In the genomic region with DNA sequence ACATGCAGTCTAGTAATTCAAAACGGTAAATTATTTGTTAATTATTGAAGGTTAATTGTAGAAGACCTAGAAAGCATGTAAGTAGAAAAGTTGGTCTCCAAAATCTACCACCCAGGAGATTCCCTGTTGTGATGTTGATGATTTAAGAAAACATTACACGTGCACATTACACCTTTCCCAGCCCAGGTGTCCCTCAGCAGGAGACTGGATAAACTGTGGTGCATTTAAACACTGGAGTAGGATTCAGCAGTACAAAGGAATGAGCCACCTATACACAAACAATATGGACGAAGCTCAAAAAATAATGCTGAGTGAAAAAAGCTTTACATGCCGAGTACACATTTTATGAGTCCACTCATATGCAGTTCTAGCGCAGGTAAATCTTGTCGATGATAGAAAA, we compare ENCODE assay signal across 1 cellular context.
A peak's percentile ranks its signal among the peaks of the same experiment; 100 is the strongest.
TF ChIP-seq lines count a peak whose summit lies in the region.

No MANE protein-coding gene starts in this region.

TF ChIP-seq in HEK293, 187 proteins besides CTCF, POLR2A, EP300 and RAD21 (continued from another document):
- TF ChIP-seq, protein P1, sequence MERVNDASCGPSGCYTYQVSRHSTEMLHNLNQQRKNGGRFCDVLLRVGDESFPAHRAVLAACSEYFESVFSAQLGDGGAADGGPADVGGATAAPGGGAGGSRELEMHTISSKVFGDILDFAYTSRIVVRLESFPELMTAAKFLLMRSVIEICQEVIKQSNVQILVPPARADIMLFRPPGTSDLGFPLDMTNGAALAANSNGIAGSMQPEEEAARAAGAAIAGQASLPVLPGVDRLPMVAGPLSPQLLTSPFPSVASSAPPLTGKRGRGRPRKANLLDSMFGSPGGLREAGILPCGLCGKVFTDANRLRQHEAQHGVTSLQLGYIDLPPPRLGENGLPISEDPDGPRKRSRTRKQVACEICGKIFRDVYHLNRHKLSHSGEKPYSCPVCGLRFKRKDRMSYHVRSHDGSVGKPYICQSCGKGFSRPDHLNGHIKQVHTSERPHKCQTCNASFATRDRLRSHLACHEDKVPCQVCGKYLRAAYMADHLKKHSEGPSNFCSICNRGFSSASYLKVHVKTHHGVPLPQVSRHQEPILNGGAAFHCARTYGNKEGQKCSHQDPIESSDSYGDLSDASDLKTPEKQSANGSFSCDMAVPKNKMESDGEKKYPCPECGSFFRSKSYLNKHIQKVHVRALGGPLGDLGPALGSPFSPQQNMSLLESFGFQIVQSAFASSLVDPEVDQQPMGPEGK (tag by site-specific recombination; IDR thresholded peaks at IDR 0.05) = no peak
- TF ChIP-seq ZSCAN23 (tag by site-specific recombination; IDR thresholded peaks at IDR 0.05) (no peak), ZNF274 (IDR thresholded peaks at IDR 0.05; ENCODE audit: low read length) (no peak), ZNF274 (tag by site-specific recombination; IDR thresholded peaks at IDR 0.05; ENCODE audit: borderline replicate concordance) (no peak), GLIS1 (tag by site-specific recombination; IDR thresholded peaks at IDR 0.05) (peak; percentile 77)
- TF ChIP-seq, protein P2, sequence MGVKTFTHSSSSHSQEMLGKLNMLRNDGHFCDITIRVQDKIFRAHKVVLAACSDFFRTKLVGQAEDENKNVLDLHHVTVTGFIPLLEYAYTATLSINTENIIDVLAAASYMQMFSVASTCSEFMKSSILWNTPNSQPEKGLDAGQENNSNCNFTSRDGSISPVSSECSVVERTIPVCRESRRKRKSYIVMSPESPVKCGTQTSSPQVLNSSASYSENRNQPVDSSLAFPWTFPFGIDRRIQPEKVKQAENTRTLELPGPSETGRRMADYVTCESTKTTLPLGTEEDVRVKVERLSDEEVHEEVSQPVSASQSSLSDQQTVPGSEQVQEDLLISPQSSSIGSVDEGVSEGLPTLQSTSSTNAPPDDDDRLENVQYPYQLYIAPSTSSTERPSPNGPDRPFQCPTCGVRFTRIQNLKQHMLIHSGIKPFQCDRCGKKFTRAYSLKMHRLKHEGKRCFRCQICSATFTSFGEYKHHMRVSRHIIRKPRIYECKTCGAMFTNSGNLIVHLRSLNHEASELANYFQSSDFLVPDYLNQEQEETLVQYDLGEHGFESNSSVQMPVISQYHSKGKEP (tag by site-specific recombination; IDR thresholded peaks at IDR 0.05) = no peak
